ENCODE assay signal across 12 cellular contexts in the genomic region with DNA sequence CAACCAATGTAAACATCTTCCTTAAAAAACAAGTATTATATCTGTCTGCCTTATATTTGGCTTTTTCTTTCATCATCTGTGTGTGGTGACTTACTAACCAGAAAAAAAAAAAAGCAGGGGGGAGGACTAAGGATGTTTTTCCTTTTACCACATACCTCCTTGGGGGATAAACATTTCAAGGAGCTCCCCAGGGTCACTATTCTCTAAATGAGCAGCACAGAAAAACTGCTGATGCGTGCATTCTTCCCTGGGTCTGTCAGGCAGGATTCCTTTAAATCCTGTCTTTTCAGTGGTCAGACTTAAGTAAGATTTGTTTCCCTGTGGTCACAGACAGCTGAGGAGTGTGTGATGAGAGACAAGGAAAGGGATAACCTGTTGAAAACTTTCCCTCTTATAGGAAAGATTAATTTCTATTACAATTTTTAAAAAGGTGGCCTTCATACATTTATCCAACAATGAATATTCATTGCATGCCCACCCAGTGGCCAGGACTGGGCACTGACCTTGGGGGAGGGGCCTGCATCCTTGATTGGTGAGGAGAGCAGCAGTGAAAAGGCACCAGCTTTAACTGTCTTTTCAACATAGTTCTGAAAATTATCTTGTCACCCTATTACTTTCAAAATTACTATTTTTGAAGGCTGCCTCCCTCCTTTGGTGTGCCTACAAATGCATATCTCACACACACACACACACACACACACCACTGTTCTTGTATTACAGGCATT.
DNase-seq lines count a peak whose midpoint lies in the region; ATAC-seq and TF ChIP-seq lines count a peak whose summit lies in the region.
"Had no signal": no experiment of that assay in that cellular context is flagged by ENCODE, and none has a peak within 500 bp of the region (broad histone marks: within the 10 kb centered on the region; RNA-seq: fewer than 3 reads in every experiment).

No MANE protein-coding gene starts in this region.

- 86% methylated on average over 1 of the region's 1 CpG for WGBS in esophagus muscularis mucosa

- H3K4me2 ChIP-seq in Karpas-422 (ENCODE audit: low read depth, low read length, poor library complexity, severe bottlenecking): no peak overlapping the region

- peak overlapping the region in 4 of 7 donors; percentile 23 to 84 (median 54) for H3K27ac Mint-ChIP-seq in CD4-positive, alpha-beta memory T cell
- H3K27ac Mint-ChIP-seq in nephron progenitor cell (peak overlapping the region; percentile 85), T-cell (no peak overlapping the region)

- no peaks in the 10 kb centered on the region for H3K27me3 Mint-ChIP-seq in CD4-positive, alpha-beta memory T cell
- H3K27me3 Mint-ChIP-seq in nephron progenitor cell (ENCODE audit: low read depth, poor library complexity): peaks cover 3% of the 10 kb centered on the region
- no peaks in the 10 kb centered on the region for H3K27me3 Mint-ChIP-seq in T-cell

- peaks cover 3 to 13% of the 10 kb centered on the region in 2 donors for H3K36me3 Mint-ChIP-seq in CD4-positive, alpha-beta memory T cell
- H3K36me3 Mint-ChIP-seq in nephron progenitor cell (ENCODE audit: low read depth) (peaks cover 51% of the 10 kb centered on the region), T-cell (peaks cover 14% of the 10 kb centered on the region)

- H3K27me3 ChIP-seq in CD4-positive, alpha-beta memory T cell (ENCODE audit: insufficient read depth, low read length): no peaks in the 10 kb centered on the region
- no peaks in the 10 kb centered on the region for H3K27me3 ChIP-seq in Karpas-422 (ENCODE audit: low read length)
- no peaks in the 10 kb centered on the region for H3K27me3 ChIP-seq in esophagus muscularis mucosa

- POLR2A ChIA-PET in CD4-positive, alpha-beta memory T cell (lab: Charles Lee; ENCODE audit: partially characterized antibody): no interaction called here
- POLR2A ChIA-PET in T-cell (lab: Charles Lee): no interaction called here

- H3K9me3 ChIP-seq in CD4-positive, alpha-beta memory T cell (ENCODE audit: control insufficient read depth in 1 of 2, low read length in 2 of 2): no peaks in the 10 kb centered on the region
- no peaks in the 10 kb centered on the region for H3K9me3 ChIP-seq in Karpas-422 (ENCODE audit: low read length)
- no peaks in the 10 kb centered on the region for H3K9me3 ChIP-seq in esophagus muscularis mucosa

- H3K9me3 Mint-ChIP-seq in CD4-positive, alpha-beta memory T cell: no peaks in the 10 kb centered on the region
- H3K9me3 Mint-ChIP-seq in nephron progenitor cell: no peaks in the 10 kb centered on the region
- no peaks in the 10 kb centered on the region for H3K9me3 Mint-ChIP-seq in T-cell

- TF ChIP-seq POLR2A in esophagus muscularis mucosa (IDR thresholded peaks at IDR 0.05; ENCODE audit: low read depth): no peak

- H3K4me3 Mint-ChIP-seq in CD4-positive, alpha-beta memory T cell: peak overlapping the region in 1 of 8 donors; percentile 52
- H3K4me3 Mint-ChIP-seq in nephron progenitor cell (no peak overlapping the region), T-cell (no peak overlapping the region)

- no peaks in the 10 kb centered on the region for H3K36me3 ChIP-seq in CD4-positive, alpha-beta memory T cell (ENCODE audit: insufficient read depth, low read length)
- H3K36me3 ChIP-seq in Karpas-422 (ENCODE audit: insufficient read depth, low read length) (no peaks in the 10 kb centered on the region), esophagus muscularis mucosa (no peaks in the 10 kb centered on the region)

- TF ChIP-seq CTCF in esophagus muscularis mucosa (IDR thresholded peaks at IDR 0.05) (no peak), nephron progenitor cell (IDR thresholded peaks at IDR 0.05) (no peak)

- H3K4me1 Mint-ChIP-seq in CD4-positive, alpha-beta memory T cell: peaks cover 56 to 80% (median 70%) of the 10 kb centered on the region in 4 donors
- H3K4me1 Mint-ChIP-seq in nephron progenitor cell (peaks cover 63% of the 10 kb centered on the region), T-cell (peaks cover 72 to 80% (median 78%) of the 10 kb centered on the region in 3 donors)

- TF ChIP-seq EP300 in esophagus muscularis mucosa (IDR thresholded peaks at IDR 0.05): no peak

- H2AFZ ChIP-seq in Karpas-422 (ENCODE audit: low read length): no peak overlapping the region

- ATAC-seq in left lobe of liver: no peak
- ATAC-seq in T-cell (replicated peaks in 1 of 4): no peak

- no peak overlapping the region for H3K27ac ChIP-seq in CD4-positive, alpha-beta memory T cell (ENCODE audit: low read depth, low read length)
- H3K27ac ChIP-seq in Karpas-422 (ENCODE audit: low read length) (0 out of 2 replicates have a peak overlapping the region, but pooled peaks have one; percentile 6), esophagus muscularis mucosa (replicated peaks in 1 of 4) (no peak overlapping the region)

- CTCF ChIA-PET in CD4-positive, alpha-beta memory T cell (lab: Charles Lee; ENCODE audit: partially characterized antibody): no interaction called here
- CTCF ChIA-PET in T-cell (lab: Charles Lee): interaction anchor here in 1 of 2 donors (0.6 kb wide), 1 partner anchor 894 kb away, joined by 4 read pairs; no protein-coding TSS in a partner anchor

- no peak for DNase-seq in CD4-positive, alpha-beta memory T cell
- DNase-seq in Karpas-422: no peak
- DNase-seq in esophagus muscularis mucosa (ENCODE audit: extremely low spot score): peak; percentile 3
- DNase-seq in nephron progenitor cell: no peak
- DNase-seq in activated T-cell treated with anti-CD3 and anti-CD28 coated beads, Interleukin-2, amount 50 U/mL, for 1 hour: no peak
- no peak for DNase-seq in left lobe of liver (ENCODE audit: low spot score)
- DNase-seq in HuH-7.5 (ENCODE audit: low spot score): no peak
- no peak for DNase-seq in T-cell
- DNase-seq: activated effector memory CD4-positive, alpha-beta T cell treated with anti-CD3 and anti-CD28 coated beads, Interleukin-2, amount 50 U/mL, for 16 hours; GOT3; NCI-H1105 treated with DMSO at 0.1 percent for 48 hours had no signal

- H3K4me1 ChIP-seq in CD4-positive, alpha-beta memory T cell (ENCODE audit: insufficient read depth, low read length): peaks cover 31% of the 10 kb centered on the region
- peaks cover 42% of the 10 kb centered on the region for H3K4me1 ChIP-seq in Karpas-422 (ENCODE audit: low read length)
- H3K4me1 ChIP-seq in esophagus muscularis mucosa: no peaks in the 10 kb centered on the region

- H3K79me2 ChIP-seq in Karpas-422 (ENCODE audit: low read length): peaks cover 95% of the 10 kb centered on the region

- H3K9me2 ChIP-seq in Karpas-422 (replicated peaks; ENCODE audit: insufficient read depth, low read length): no peaks in the 10 kb centered on the region

- no peak overlapping the region for H3K9ac ChIP-seq in Karpas-422 (ENCODE audit: low read length)

- intact Hi-C loops in CD4-positive, alpha-beta memory T cell (cut with micrococcal nuclease): loop anchor here (5.0 kb wide), 1 partner anchor 123 kb away; a partner anchor contains a TSS
- intact Hi-C loops in esophagus muscularis mucosa (cut with DNase I): no loop called here

- no peak overlapping the region for H3K4me3 ChIP-seq in CD4-positive, alpha-beta memory T cell (ENCODE audit: low read length in 2 of 2)
- H3K4me3 ChIP-seq in Karpas-422 (ENCODE audit: low read length): no peak overlapping the region
- H3K4me3 ChIP-seq in esophagus muscularis mucosa: no peak overlapping the region
- H3K4me3 ChIP-seq: lung had no signal

- no peaks in the 10 kb centered on the region for H4K20me1 ChIP-seq in Karpas-422 (ENCODE audit: insufficient read depth, low read depth, low read length)

Comparison
In these comparisons a context has a peak if more than half of its experiments do, and no peak if none do; other contexts are left out.
1. H3K27ac Mint-ChIP-seq: peak in CD4-positive, alpha-beta memory T cell (4 of 7) and nephron progenitor cell (single experiment); none in T-cell (0 of 2).